In the genomic region with DNA sequence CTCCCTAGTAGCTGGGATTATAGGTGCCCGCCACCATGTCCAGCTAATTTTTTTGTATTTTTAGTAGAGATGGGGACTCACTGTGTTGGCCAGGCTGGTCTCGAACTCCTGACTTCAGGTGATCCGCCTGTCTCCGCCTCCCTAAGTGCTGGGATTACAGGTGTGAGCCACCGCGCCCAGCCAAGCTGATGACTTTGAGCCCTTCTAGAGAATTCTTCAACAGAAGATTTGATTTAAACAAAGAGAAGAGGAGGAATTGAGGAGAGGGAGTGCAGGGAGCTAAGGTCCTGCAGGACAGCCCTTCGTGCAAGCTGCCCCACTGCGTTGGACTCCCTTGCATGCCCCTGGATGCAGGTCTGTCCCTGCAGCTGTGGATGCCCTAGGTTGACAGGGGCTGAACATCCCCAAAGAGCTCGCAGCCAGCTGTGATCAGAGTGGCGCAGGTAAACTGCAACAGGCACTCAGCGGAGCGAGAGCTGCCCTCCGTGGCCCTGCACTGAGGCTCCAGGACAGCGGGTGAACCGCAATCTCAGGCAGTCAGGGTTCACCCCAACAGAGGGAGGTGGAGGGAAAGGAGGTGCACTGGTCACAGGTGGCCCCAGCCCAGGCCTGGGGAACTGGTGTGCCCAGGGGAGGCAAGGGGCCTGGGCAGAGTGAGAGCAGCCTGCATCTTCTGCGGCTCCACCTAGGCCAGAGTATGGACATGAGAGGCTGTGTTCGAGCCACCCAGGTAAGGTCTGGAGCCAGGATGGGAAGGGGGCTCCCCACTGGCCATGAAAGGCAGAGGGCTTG, we compare ENCODE assay signal across 16 cellular contexts. TPM values are rescaled to one million over a fixed set of nuclear protein-coding genes. Genes with fewer than 3 reads are reported as not detected.
DNase-seq lines count a peak whose midpoint lies in the region; ATAC-seq and TF ChIP-seq lines count a peak whose summit lies in the region.
"Had no signal": no experiment of that assay in that cellular context is flagged by ENCODE, and none has a peak within 500 bp of the region (broad histone marks: within the 10 kb centered on the region; RNA-seq: fewer than 3 reads in every experiment).

No MANE protein-coding gene starts in this region.

- no peaks in the 10 kb centered on the region for H3K27me3 ChIP-seq in right lobe of liver
- H3K27me3 ChIP-seq in tibial artery = no peaks in the 10 kb centered on the region
- H3K27me3 ChIP-seq in SJCRH30 = no peaks in the 10 kb centered on the region

- peak; percentile 2 for DNase-seq in activated naive CD4-positive, alpha-beta T cell treated with anti-CD3 and anti-CD28 coated beads for 36 hours
- no peak for DNase-seq in activated naive CD4-positive, alpha-beta T cell (lab: John Stamatoyannopoulos, UW)
- DNase-seq in WTC11 (ENCODE audit: low spot score) (peak; percentile 8), right lobe of liver (peak in 2 of 3 donors; percentile 34 to 37), tibial artery (peak; percentile 13 to 39), T1000 (lab: John Stamatoyannopoulos, UW) (no peak), SJCRH30 (no peak), NCI-H187 (lab: John Stamatoyannopoulos, UW) (no peak)
- DNase-seq: activated CD4-positive, CD25-positive, alpha-beta regulatory T cell; KG1; NCI-H1105; RPMI8226 had no signal

- ATAC-seq in WTC11 (no peak), right lobe of liver (no peak)
- ATAC-seq: naive thymus-derived CD8-positive, alpha-beta T cell had no signal

- no peak for TF ChIP-seq POLR2A in right lobe of liver (IDR thresholded peaks at IDR 0.05)

- H3K27ac ChIP-seq in right lobe of liver = no peak overlapping the region
- no peak overlapping the region for H3K27ac ChIP-seq in tibial artery
- no peak overlapping the region for H3K27ac ChIP-seq in SJCRH30

- H3K4me3 ChIP-seq in right lobe of liver (no peak overlapping the region), tibial artery (no peak overlapping the region), SJCRH30 (no peak overlapping the region)

- no peaks in the 10 kb centered on the region for H3K4me1 Mint-ChIP-seq in activated naive CD4-positive, alpha-beta T cell treated with anti-CD3 and anti-CD28 coated beads for 36 hours (ENCODE audit: low read depth)
- H3K4me1 Mint-ChIP-seq in WTC11 = peaks cover 20% of the 10 kb centered on the region

- H3K9me3 ChIP-seq in right lobe of liver = no peaks in the 10 kb centered on the region
- peaks cover 0 to 16% (median 11%) of the 10 kb centered on the region in 3 donors for H3K9me3 ChIP-seq in tibial artery
- H3K9me3 ChIP-seq in SJCRH30 (replicated peaks) = no peaks in the 10 kb centered on the region

- no peak overlapping the region for H3K4me3 Mint-ChIP-seq in activated naive CD4-positive, alpha-beta T cell treated with anti-CD3 and anti-CD28 coated beads for 36 hours
- no peak overlapping the region for H3K4me3 Mint-ChIP-seq in WTC11
- H3K4me3 Mint-ChIP-seq: naive thymus-derived CD8-positive, alpha-beta T cell; T-helper 1 cell treated with Interleukin-12 subunit alpha and Interleukin-12 subunit beta and Interleukin-4 antibody, amounts not matched to agents 30 μg/mL and 1 μg/mL, for 36 hours had no signal

- no peak overlapping the region for H3K27ac Mint-ChIP-seq in activated naive CD4-positive, alpha-beta T cell treated with anti-CD3 and anti-CD28 coated beads for 36 hours
- no peak overlapping the region for H3K27ac Mint-ChIP-seq in WTC11
- H3K27ac Mint-ChIP-seq: T-helper 1 cell treated with Interleukin-12 subunit alpha and Interleukin-12 subunit beta and Interleukin-4 antibody, amounts not matched to agents 30 μg/mL and 1 μg/mL, for 36 hours had no signal

- intact Hi-C loops in activated naive CD4-positive, alpha-beta T cell treated with anti-CD3 and anti-CD28 coated beads for 36 hours (cut with micrococcal nuclease) = no loop called here
- intact Hi-C loops in right lobe of liver (cut with DNase I) (no loop called here), tibial artery (cut with DNase I; ENCODE audit: low total_unique reads) (no loop called here)

- 92% methylated on average over 10 of the region's 17 CpGs for WGBS in right lobe of liver (ENCODE audit: insufficient coverage, low coverage, low lambda C conversion rate, missing lambda C conversion rate)

- H3K36me3 ChIP-seq in right lobe of liver = no peaks in the 10 kb centered on the region
- H3K36me3 ChIP-seq in tibial artery = no peaks in the 10 kb centered on the region
- no peaks in the 10 kb centered on the region for H3K36me3 ChIP-seq in SJCRH30

- H3K36me3 Mint-ChIP-seq in activated naive CD4-positive, alpha-beta T cell treated with anti-CD3 and anti-CD28 coated beads for 36 hours (ENCODE audit: low read depth) = peaks cover 2% of the 10 kb centered on the region
- peaks cover 4% of the 10 kb centered on the region; the same call in 1 of the 2 replicates for H3K36me3 Mint-ChIP-seq in WTC11

- CTCF ChIA-PET in activated naive CD4-positive, alpha-beta T cell treated with anti-CD3 and anti-CD28 coated beads for 36 hours (lab: Charles Lee) = interaction anchor here (1.2 kb wide), 1 partner anchor 11 kb away, joined by 3 read pairs; no protein-coding TSS in a partner anchor
- CTCF ChIA-PET in WTC11 (lab: Charles Lee) = interaction anchor here (1.0 to 3.4 kb wide), 4 partner anchors 8 to 36 kb away, joined by 4 to 14 read pairs (median 9); a partner anchor contains a TSS

- H3K27me3 Mint-ChIP-seq in activated naive CD4-positive, alpha-beta T cell treated with anti-CD3 and anti-CD28 coated beads for 36 hours (ENCODE audit: low read depth) = no peaks in the 10 kb centered on the region
- H3K27me3 Mint-ChIP-seq in WTC11 (ENCODE audit: low read depth) = no peaks in the 10 kb centered on the region; the same call in 1 of the 2 replicates

- POLR2A ChIA-PET in WTC11 (lab: Charles Lee) = no interaction called here

- no peaks in the 10 kb centered on the region for H3K4me1 ChIP-seq in right lobe of liver
- peaks cover 0 to 8% (median 4%) of the 10 kb centered on the region in 4 donors for H3K4me1 ChIP-seq in tibial artery
- H3K4me1 ChIP-seq in SJCRH30 = peaks cover 7% of the 10 kb centered on the region

- TF ChIP-seq CTCF in WTC11 (IDR thresholded peaks at IDR 0.05) = no peak
- no peak for TF ChIP-seq CTCF in right lobe of liver (IDR thresholded peaks at IDR 0.05)
- no peak for TF ChIP-seq CTCF in tibial artery (IDR thresholded peaks at IDR 0.05)

- H3K9me3 Mint-ChIP-seq in activated naive CD4-positive, alpha-beta T cell treated with anti-CD3 and anti-CD28 coated beads for 36 hours = peaks cover 12% of the 10 kb centered on the region
- H3K9me3 Mint-ChIP-seq in WTC11 = peaks cover 11% of the 10 kb centered on the region

TF ChIP-seq in WTC11, 78 proteins besides CTCF, POLR2A, EP300 and RAD21 (continues in another document):
- TF ChIP-seq, protein P1, sequence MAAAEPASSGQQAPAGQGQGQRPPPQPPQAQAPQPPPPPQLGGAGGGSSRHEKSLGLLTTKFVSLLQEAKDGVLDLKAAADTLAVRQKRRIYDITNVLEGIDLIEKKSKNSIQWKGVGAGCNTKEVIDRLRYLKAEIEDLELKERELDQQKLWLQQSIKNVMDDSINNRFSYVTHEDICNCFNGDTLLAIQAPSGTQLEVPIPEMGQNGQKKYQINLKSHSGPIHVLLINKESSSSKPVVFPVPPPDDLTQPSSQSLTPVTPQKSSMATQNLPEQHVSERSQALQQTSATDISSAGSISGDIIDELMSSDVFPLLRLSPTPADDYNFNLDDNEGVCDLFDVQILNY (CRISPR knock-in tag; IDR thresholded peaks at IDR 0.05) = no peak
- TF ChIP-seq NR1H2 (CRISPR knock-in tag; IDR thresholded peaks at IDR 0.05) = no peak
- TF ChIP-seq JUN (CRISPR knock-in tag; IDR thresholded peaks at IDR 0.05) = no peak
- TF ChIP-seq, protein P2, sequence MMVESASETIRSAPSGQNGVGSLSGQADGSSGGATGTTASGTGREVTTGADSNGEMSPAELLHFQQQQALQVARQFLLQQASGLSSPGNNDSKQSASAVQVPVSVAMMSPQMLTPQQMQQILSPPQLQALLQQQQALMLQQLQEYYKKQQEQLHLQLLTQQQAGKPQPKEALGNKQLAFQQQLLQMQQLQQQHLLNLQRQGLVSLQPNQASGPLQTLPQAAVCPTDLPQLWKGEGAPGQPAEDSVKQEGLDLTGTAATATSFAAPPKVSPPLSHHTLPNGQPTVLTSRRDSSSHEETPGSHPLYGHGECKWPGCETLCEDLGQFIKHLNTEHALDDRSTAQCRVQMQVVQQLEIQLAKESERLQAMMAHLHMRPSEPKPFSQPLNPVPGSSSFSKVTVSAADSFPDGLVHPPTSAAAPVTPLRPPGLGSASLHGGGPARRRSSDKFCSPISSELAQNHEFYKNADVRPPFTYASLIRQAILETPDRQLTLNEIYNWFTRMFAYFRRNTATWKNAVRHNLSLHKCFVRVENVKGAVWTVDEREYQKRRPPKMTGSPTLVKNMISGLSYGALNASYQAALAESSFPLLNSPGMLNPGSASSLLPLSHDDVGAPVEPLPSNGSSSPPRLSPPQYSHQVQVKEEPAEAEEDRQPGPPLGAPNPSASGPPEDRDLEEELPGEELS (CRISPR knock-in tag; IDR thresholded peaks at IDR 0.05) = no peak

RNA-seq across cellular contexts. Expression of a gene that starts 13.6 kb away (rescaled TPM):
- total RNA-seq in activated naive CD4-positive, alpha-beta T cell treated with anti-CD3 and anti-CD28 coated beads for 36 hours = under 1 TPM; 0.52 TPM
- total RNA-seq in WTC11 (2021) (4.7 to 6.3 TPM (median 5.8 TPM) in 3 replicates), right lobe of liver (1 to 10 TPM; 1.7 to 8.1 (median 3.2) TPM)
- not detected in 2 replicates for total RNA-seq in SJCRH30 (2014; rRNA removed; shearing (Covaris generic))
- total RNA-seq: cerebellum, lung microvascular endothelial cell had no signal

RNA-seq across cellular contexts. Expression of a gene that starts 35.5 kb away (rescaled TPM):
- 1 to 10 TPM; 2.5 to 2.6 TPM for total RNA-seq in activated naive CD4-positive, alpha-beta T cell treated with anti-CD3 and anti-CD28 coated beads for 36 hours
- 0.69 to 1.4 TPM (median 0.79 TPM) in 3 replicates for total RNA-seq in WTC11 (2021)
- not detected for total RNA-seq in right lobe of liver
- total RNA-seq in SJCRH30 (2014; rRNA removed; shearing (Covaris generic)) = not detected in 2 replicates
- total RNA-seq: cerebellum, lung microvascular endothelial cell had no signal

RNA-seq across cellular contexts. Expression of a gene that starts 42.4 kb away (rescaled TPM):
- 100 to 1,000 TPM; 429 to 463 TPM for total RNA-seq in activated naive CD4-positive, alpha-beta T cell treated with anti-CD3 and anti-CD28 coated beads for 36 hours
- total RNA-seq in WTC11 (2021) (4.7 to 6.8 TPM (median 5.8 TPM) in 3 replicates), right lobe of liver (1 to 10 TPM in 5 of 6 experiments, under 1 TPM in 1; 0.44 to 2.5 (median 1.2) TPM)
- 0.67 and 1.0 TPM in 2 replicates for total RNA-seq in SJCRH30 (2014; rRNA removed; shearing (Covaris generic))

Comparison
In these comparisons a context has a peak if more than half of its experiments do, and no peak if none do; other contexts are left out.
1. DNase-seq: peak in activated naive CD4-positive, alpha-beta T cell treated with anti-CD3 and anti-CD28 coated beads for 36 hours (single experiment), WTC11 (single experiment), right lobe of liver (2 of 3) and tibial artery (2 of 2); none in activated naive CD4-positive, alpha-beta T cell (0 of 4), T1000 (single experiment), SJCRH30 (0 of 2) and NCI-H187 (0 of 2).
2. RNA of a gene that starts 42.4 kb away (total RNA-seq): 429 to 463 TPM in activated naive CD4-positive, alpha-beta T cell treated with anti-CD3 and anti-CD28 coated beads for 36 hours; 4.7 to 6.8 TPM in WTC11, 0.44 to 2.5 TPM in right lobe of liver and 0.67 to 1.0 TPM in SJCRH30; every median in the first group is over 10 times any median in the second.